Comparison of ENCODE assay signal across 1 cellular context in genomic region chr1:8740034-8740449, GRCh38.
A peak's percentile ranks its signal among the peaks of the same experiment; 100 is the strongest.
TF ChIP-seq lines count a peak whose summit lies in the region.

No MANE protein-coding gene starts in this region.

TF ChIP-seq in HepG2, 621 proteins besides CTCF, POLR2A, EP300 and RAD21 (continued from another document):
- TF ChIP-seq ATF6 (CRISPR knock-in tag; conservative IDR thresholded peaks at IDR 0.05): no peak
- TF ChIP-seq SNRNP70 (IDR thresholded peaks at IDR 0.05; ENCODE audit: low read depth, low read length): no peak
- TF ChIP-seq ZNF775 (CRISPR knock-in tag; IDR thresholded peaks at IDR 0.05; ENCODE audit: borderline replicate concordance): no peak
- TF ChIP-seq MYC (CRISPR knock-in tag; IDR thresholded peaks at IDR 0.05; ENCODE audit: borderline replicate concordance): no peak
- TF ChIP-seq ZNF121 (CRISPR knock-in tag; IDR thresholded peaks at IDR 0.05): no peak
- TF ChIP-seq ZKSCAN1 (IDR thresholded peaks at IDR 0.05; ENCODE audit: low read length): no peak
- TF ChIP-seq ZBED4 (CRISPR knock-in tag; IDR thresholded peaks at IDR 0.05; ENCODE audit: borderline replicate concordance): no peak
- no peak for TF ChIP-seq ZNF800 (CRISPR knock-in tag; IDR thresholded peaks at IDR 0.05)
- TF ChIP-seq ISX (CRISPR knock-in tag; conservative IDR thresholded peaks at IDR 0.05): no peak
- TF ChIP-seq ZKSCAN5 (CRISPR knock-in tag; IDR thresholded peaks at IDR 0.05): no peak
- no peak for TF ChIP-seq ZNF33A (CRISPR knock-in tag; IDR thresholded peaks at IDR 0.05; ENCODE audit: borderline replicate concordance)
- no peak for TF ChIP-seq ETS1 (CRISPR knock-in tag; IDR thresholded peaks at IDR 0.05)
- TF ChIP-seq EED (CRISPR knock-in tag; IDR thresholded peaks at IDR 0.05): no peak
- 0 out of 2 replicates have a peak, but pooled peaks have one; percentile 30 for TF ChIP-seq ZMYM3 (CRISPR knock-in tag; IDR thresholded peaks at IDR 0.05)
